8 cellular contexts compared by ENCODE assay signal in the genomic region with DNA sequence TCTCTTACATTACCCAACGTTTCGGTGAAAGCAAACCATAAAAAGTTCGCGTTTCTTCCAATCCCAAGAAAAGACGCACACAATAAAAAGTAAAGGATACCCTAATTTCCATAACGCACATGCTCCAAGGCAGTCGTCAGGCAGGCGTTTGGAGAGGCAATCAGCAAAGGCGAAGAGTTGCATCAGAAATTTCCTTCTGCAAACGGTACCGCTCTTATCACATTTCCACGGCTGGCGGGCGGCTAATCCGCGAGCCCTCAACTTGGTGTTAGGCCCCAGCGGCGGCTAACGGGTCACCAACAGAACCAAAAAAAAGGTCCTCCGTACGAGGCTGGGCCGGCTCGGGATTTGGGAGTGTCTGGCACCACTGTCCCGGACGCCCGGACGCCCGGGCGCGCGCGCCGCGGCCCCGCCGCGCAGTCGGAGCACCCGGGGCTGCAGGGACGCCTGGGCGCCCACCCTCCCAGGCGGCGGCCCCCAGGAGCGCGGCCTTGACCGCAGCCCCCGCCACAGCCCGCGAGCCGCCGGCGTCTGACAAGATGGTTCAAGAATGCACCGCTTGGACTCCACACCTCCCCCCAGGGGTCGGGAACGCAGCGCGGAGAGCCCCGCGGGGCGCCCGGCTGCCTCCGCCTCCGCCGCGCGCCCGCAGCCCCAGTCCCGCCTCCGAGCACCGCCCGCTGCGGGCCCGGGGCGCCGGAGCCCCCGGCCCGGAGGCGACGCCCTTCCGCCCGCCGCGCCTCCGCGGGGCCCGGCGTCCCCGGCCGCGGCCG. TPM values are rescaled to one million over a fixed set of nuclear protein-coding genes. Genes with fewer than 3 reads are reported as not detected.
A peak's percentile ranks its signal among the peaks of the same experiment; 100 is the strongest.
DNase-seq lines count a peak whose midpoint lies in the region; ATAC-seq and TF ChIP-seq lines count a peak whose summit lies in the region.

No MANE protein-coding gene starts in this region.

- H3K27ac Mint-ChIP-seq in activated T-helper 1 cell treated with anti-CD3 and anti-CD28 coated beads, Interleukin-12 subunit alpha, Interleukin-12 subunit beta, Interleukin-2, Interleukin-4 antibody, amounts not matched to agents 30 ng/mL and 10 ng/mL and 1 ng/mL, durations not matched to agents 14 hours and 24 hours and 36 hours = peak overlapping the region; percentile 40

- peak; percentile 52 for DNase-seq in COLO668 (lab: John Stamatoyannopoulos, UW; ENCODE audit: unreplicated experiment)
- peak; percentile 47 for DNase-seq in LHCN-M2 (ENCODE audit: low read depth)
- DNase-seq in activated T-helper 1 cell treated with anti-CD3 and anti-CD28 coated beads, Interleukin-12 subunit alpha, Interleukin-12 subunit beta, Interleukin-2, Interleukin-4 antibody, amounts not matched to agents 30 ng/mL and 10 ng/mL and 1 ng/mL, durations not matched to agents 14 hours and 24 hours and 36 hours (ENCODE audit: low spot score) = no peak
- peak; percentile 83 for DNase-seq in cardiac septum (ENCODE audit: low spot score)
- DNase-seq in ovary = peak; percentile 23 to 58 (median 49)
- no peak for DNase-seq in retina

- 1% methylated on average over 24 to 91 of the region's 91 CpGs for WGBS in ovary, 3 donors

- H3K4me1 ChIP-seq in ovary (ENCODE audit: insufficient read depth) = peaks cover 6% of the 10 kb centered on the region

- peak overlapping the region in 1 of 2 donors; percentile 27 for H3K27ac ChIP-seq in ovary

- no peaks in the 10 kb centered on the region for H3K36me3 Mint-ChIP-seq in activated T-helper 1 cell treated with anti-CD3 and anti-CD28 coated beads, Interleukin-12 subunit alpha, Interleukin-12 subunit beta, Interleukin-2, Interleukin-4 antibody, amounts not matched to agents 30 ng/mL and 10 ng/mL and 1 ng/mL, durations not matched to agents 14 hours and 24 hours and 36 hours (ENCODE audit: low read depth)

- H3K4me3 Mint-ChIP-seq in activated T-helper 1 cell treated with anti-CD3 and anti-CD28 coated beads, Interleukin-12 subunit alpha, Interleukin-12 subunit beta, Interleukin-2, Interleukin-4 antibody, amounts not matched to agents 30 ng/mL and 10 ng/mL and 1 ng/mL, durations not matched to agents 14 hours and 24 hours and 36 hours = peak overlapping the region; percentile 82

- peaks cover 13% of the 10 kb centered on the region for H3K4me1 Mint-ChIP-seq in activated T-helper 1 cell treated with anti-CD3 and anti-CD28 coated beads, Interleukin-12 subunit alpha, Interleukin-12 subunit beta, Interleukin-2, Interleukin-4 antibody, amounts not matched to agents 30 ng/mL and 10 ng/mL and 1 ng/mL, durations not matched to agents 14 hours and 24 hours and 36 hours (ENCODE audit: low read depth)

- H3K36me3 ChIP-seq in ovary = no peaks in the 10 kb centered on the region

- ATAC-seq in GM19035 (IDR thresholded peaks at IDR 0.05; ENCODE audit: unreplicated experiment) (no peak), HG03442 (IDR thresholded peaks at IDR 0.05; ENCODE audit: unreplicated experiment) (no peak)

- H3K9me3 ChIP-seq in ovary = no peaks in the 10 kb centered on the region

- peak overlapping the region; percentile 50 for H3K4me3 ChIP-seq in ovary

- H3K27me3 ChIP-seq in ovary = no peaks in the 10 kb centered on the region

- no peak for TF ChIP-seq CTCF in ovary (IDR thresholded peaks at IDR 0.05)

- no peak for TF ChIP-seq POLR2A in ovary (IDR thresholded peaks at IDR 0.05)

- peaks cover 72% of the 10 kb centered on the region for H3K27me3 Mint-ChIP-seq in activated T-helper 1 cell treated with anti-CD3 and anti-CD28 coated beads, Interleukin-12 subunit alpha, Interleukin-12 subunit beta, Interleukin-2, Interleukin-4 antibody, amounts not matched to agents 30 ng/mL and 10 ng/mL and 1 ng/mL, durations not matched to agents 14 hours and 24 hours and 36 hours (ENCODE audit: insufficient read depth)

- intact Hi-C loops in activated T-helper 1 cell treated with anti-CD3 and anti-CD28 coated beads, Interleukin-12 subunit alpha, Interleukin-12 subunit beta, Interleukin-2, Interleukin-4 antibody, amounts not matched to agents 30 ng/mL and 10 ng/mL and 1 ng/mL, durations not matched to agents 14 hours and 24 hours and 36 hours (cut with micrococcal nuclease) = loop anchor here (5.0 kb wide), 2 partner anchors 35 to 330 kb away; no protein-coding TSS in a partner anchor
- intact Hi-C loops in cardiac septum (cut with DNase I) = loop anchor here (2.0 to 10.0 kb wide), 6 partner anchors 45 to 348 kb away; no protein-coding TSS in a partner anchor
- intact Hi-C loops in ovary (cut with DNase I) = loop anchor here in 1 of 4 donors (5.0 kb wide), 1 partner anchor 330 kb away; no protein-coding TSS in a partner anchor

- TF ChIP-seq EP300 in ovary (IDR thresholded peaks at IDR 0.05) = no peak

- H3K9me3 Mint-ChIP-seq in activated T-helper 1 cell treated with anti-CD3 and anti-CD28 coated beads, Interleukin-12 subunit alpha, Interleukin-12 subunit beta, Interleukin-2, Interleukin-4 antibody, amounts not matched to agents 30 ng/mL and 10 ng/mL and 1 ng/mL, durations not matched to agents 14 hours and 24 hours and 36 hours = peaks cover 7% of the 10 kb centered on the region

RNA-seq across cellular contexts. Expression of gene GRB10, which starts 9.8 kb away (rescaled TPM):
- total RNA-seq in LHCN-M2 (2014; rRNA removed) (17.5 and 24.0 TPM in 2 replicates), cardiac septum (51.8 TPM), ovary (10 to 100 TPM; 17.5 to 93.3 (median 27.8) TPM)
- 22.3 TPM for polyA plus RNA-seq in LHCN-M2 (2012)
- 2.8 and 3.6 TPM in 2 replicates for total RNA-seq in activated T-helper 1 cell treated with anti-CD3 and anti-CD28 coated beads, Interleukin-12 subunit alpha, Interleukin-12 subunit beta, Interleukin-2, Interleukin-4 antibody, amounts not matched to agents 30 ng/mL and 10 ng/mL and 1 ng/mL, durations not matched to agents 14 hours and 24 hours and 36 hours
- polyA plus RNA-seq in ovary = 10 to 100 TPM in 1 of 2 donors, 1 to 10 TPM in 1; 10.0 to 27.8 TPM

Comparison
In these comparisons a context has a peak if more than half of its experiments do, and no peak if none do; other contexts are left out.
1. DNase-seq: peak in COLO668 (single experiment), LHCN-M2 (single experiment), cardiac septum (single experiment) and ovary (5 of 5); none in activated T-helper 1 cell treated with anti-CD3 and anti-CD28 coated beads, Interleukin-12 subunit alpha, Interleukin-12 subunit beta, Interleukin-2, Interleukin-4 antibody, amounts not matched to agents 30 ng/mL and 10 ng/mL and 1 ng/mL, durations not matched to agents 14 hours and 24 hours and 36 hours (single experiment) and retina (single experiment).